In the genomic region with DNA sequence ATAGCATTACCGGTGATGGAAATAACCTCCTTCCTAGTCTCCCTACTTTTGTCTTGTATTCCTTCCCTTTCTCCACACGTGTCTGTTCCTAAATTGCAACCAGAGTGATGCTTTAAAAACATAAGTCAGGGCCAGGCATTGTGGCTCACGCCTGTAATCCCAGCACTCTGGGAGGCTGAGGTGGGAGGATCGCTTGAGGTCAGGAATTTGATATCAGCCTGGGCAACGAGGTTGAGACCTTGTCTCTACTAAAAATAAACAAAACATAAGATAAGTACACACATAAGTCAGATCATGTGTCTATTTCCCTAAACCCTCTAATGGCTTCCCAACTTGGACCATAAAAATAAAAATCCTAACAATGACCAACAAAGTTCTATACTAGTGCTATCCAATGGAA, we compare ENCODE assay signal across 19 cellular contexts.
"Had no signal": no experiment of that assay in that cellular context is flagged by ENCODE, and none has a peak within 500 bp of the region (broad histone marks: within the 10 kb centered on the region; RNA-seq: fewer than 3 reads in every experiment).

No MANE protein-coding gene starts in this region.

- H3K36me3 ChIP-seq: colonic mucosa, neutrophil, thoracic aorta, transverse colon had no signal

- ATAC-seq: heart right ventricle; left lobe of liver; naive thymus-derived CD4-positive, alpha-beta T cell; sciatic nerve had no signal

- DNase-seq: colonic mucosa; effector CD4-positive, alpha-beta T cell; endodermal cell; foreskin melanocyte; heart right ventricle; hypothalamus; kidney glomerular epithelial cell; mammary epithelial cell; naive thymus-derived CD4-positive, alpha-beta T cell; spleen; stimulated activated CD4-positive, alpha-beta T cell treated with anti-CD3 and anti-CD28 coated beads, Interleukin-15, amount 100 ng/mL, for 24 hours; stimulated activated CD4-positive, alpha-beta T cell treated with anti-CD3 and anti-CD28 coated beads, Interleukin-1b, Interleukin-23, amount 100 ng/mL, for 48 hours; stimulated activated naive CD4-positive, alpha-beta T cell; stomach; transverse colon had no signal

- H3K9me3 ChIP-seq: colonic mucosa, heart right ventricle, neutrophil, spleen, stomach, thoracic aorta, transverse colon had no signal

- H3K27me3 Mint-ChIP-seq: naive thymus-derived CD4-positive, alpha-beta T cell had no signal

- H3K27me3 ChIP-seq: colonic mucosa, heart right ventricle, neutrophil, spleen, stomach, transverse colon had no signal

- H3K4me3 ChIP-seq: colonic mucosa, heart right ventricle, spleen, stomach, thoracic aorta, transverse colon had no signal

- H3K27ac ChIP-seq: colonic mucosa, heart right ventricle, neutrophil, spleen, stomach, thoracic aorta, transverse colon had no signal

- H3K4me3 Mint-ChIP-seq: endodermal cell had no signal

- H3K4me1 ChIP-seq: colonic mucosa had no signal

- H3K27ac Mint-ChIP-seq: endodermal cell had no signal
